In the genomic region with DNA sequence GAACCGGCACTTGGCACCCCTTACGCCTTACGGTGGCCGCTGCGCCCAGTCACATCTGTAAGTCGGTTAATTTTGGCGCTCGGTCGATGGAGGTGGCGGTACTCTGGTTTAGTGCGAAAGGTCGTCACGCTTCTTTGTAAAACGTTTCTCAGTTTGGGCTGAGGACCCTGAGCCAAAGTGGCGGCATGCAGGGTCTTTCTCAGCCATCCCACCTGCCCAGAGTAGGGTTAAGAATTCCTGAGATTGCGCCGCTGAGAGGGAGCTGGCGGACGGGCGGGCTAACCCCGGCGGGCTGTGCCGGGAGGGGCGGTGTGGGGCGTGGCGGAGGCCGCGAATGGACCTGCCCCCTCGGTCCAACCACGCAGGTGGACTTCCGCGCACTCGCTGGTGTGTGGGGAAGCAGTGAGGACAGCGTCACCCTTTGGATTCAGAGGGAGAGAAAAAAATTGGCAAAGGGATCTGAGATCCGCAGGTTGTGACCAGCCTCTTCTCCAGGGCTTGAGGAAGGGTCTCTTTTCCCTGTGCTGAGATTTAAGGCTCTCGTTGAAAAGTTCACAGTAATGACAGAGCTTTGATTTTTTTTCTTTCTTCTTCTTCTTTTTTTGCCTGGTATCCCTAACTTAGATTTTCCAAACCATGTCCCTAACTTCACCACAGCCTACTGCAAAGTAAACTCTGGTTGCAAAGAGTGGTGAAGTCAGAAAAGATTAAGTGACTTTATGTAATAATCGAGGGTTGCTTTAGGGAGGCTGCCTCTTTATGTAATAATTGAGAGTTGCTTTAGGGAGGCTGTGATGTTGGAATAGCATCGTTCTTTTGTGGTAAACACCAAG, we compare ENCODE assay signal across 8 cellular contexts. TPM values are rescaled to one million over a fixed set of nuclear protein-coding genes. Genes with fewer than 3 reads are reported as not detected.
A peak's percentile ranks its signal among the peaks of the same experiment; 100 is the strongest.
DNase-seq lines count a peak whose midpoint lies in the region; ATAC-seq and TF ChIP-seq lines count a peak whose summit lies in the region.

No MANE protein-coding gene starts in this region.

- DNase-seq in BJ (ENCODE audit: low read depth) (peak; percentile 37), NCI-H2171 treated with DMSO at 0.1 percent for 48 hours (lab: John Stamatoyannopoulos, UW) (peak; percentile 94), cortex of kidney (lab: John Stamatoyannopoulos, UW) (peak; percentile 58), left kidney (ENCODE audit: low read depth, low spot score) (peak; percentile 97)
- DNase-seq in activated CD4-positive, CD25-positive, alpha-beta regulatory T cell (lab: John Stamatoyannopoulos, UW): peak; percentile 48 to 64 (median 57)
- DNase-seq in stimulated activated CD4-positive, alpha-beta T cell treated with anti-CD3 and anti-CD28 coated beads, Interleukin-2, amount 100 ng/mL, for 24 hours: peak; percentile 76 to 82

- no peaks in the 10 kb centered on the region for H3K36me3 ChIP-seq in BJ (ENCODE audit: control insufficient read depth, insufficient read depth, low read length)

- ATAC-seq in GM19023 (IDR thresholded peaks at IDR 0.05; ENCODE audit: unreplicated experiment): peak; percentile 72
- peak; percentile 63 for ATAC-seq in HG03159 (IDR thresholded peaks at IDR 0.05; ENCODE audit: unreplicated experiment)

- TF ChIP-seq CTCF in BJ (IDR thresholded peaks at IDR 0.05; ENCODE audit: insufficient read depth, low read depth, low read length): peak; percentile 1; the same call in 1 of the 2 replicates

- peak overlapping the region; percentile 60 for H3K4me3 ChIP-seq in BJ (ENCODE audit: low read depth, low read length)

- CTCF ChIA-PET in BJ (lab: Yijun Ruan, JAX): interaction anchor here (0.6 to 0.9 kb wide), 2 partner anchors 12 to 369 kb away, joined by 4 read pairs; no protein-coding TSS in a partner anchor

- H3K27me3 ChIP-seq in BJ (ENCODE audit: control insufficient read depth, insufficient read depth, low read length): no peaks in the 10 kb centered on the region

- POLR2A ChIA-PET in BJ (lab: Charles Lee): interaction anchor here (0.6 kb wide), 4 partner anchors 12 to 247 kb away, joined by 3 to 10 read pairs (median 3); no protein-coding TSS in a partner anchor

RNA-seq across cellular contexts. Expression of gene FBXO33, which starts 0.6 kb away (rescaled TPM):
- 7.3 and 9.1 TPM in 2 replicates for polyA plus RNA-seq in BJ (2011; rRNA removed)
- polyA minus RNA-seq in BJ (2011; rRNA and poly(A)+ RNA removed): 5.9 and 7.9 TPM in 2 replicates

Comparison
In these comparisons a context has a peak if more than half of its experiments do, and no peak if none do; other contexts are left out.
1. Peak in every context shown above with its lines: DNase-seq, ATAC-seq and H3K4me3 ChIP-seq.
2. DNase-seq: peak in every context shown above with its lines; median percentile 97 in left kidney; 94 in NCI-H2171 treated with DMSO at 0.1 percent for 48 hours; 79 in stimulated activated CD4-positive, alpha-beta T cell treated with anti-CD3 and anti-CD28 coated beads, Interleukin-2, amount 100 ng/mL, for 24 hours; 58 in cortex of kidney; 57 in activated CD4-positive, CD25-positive, alpha-beta regulatory T cell; 37 in BJ.